In the genomic region with DNA sequence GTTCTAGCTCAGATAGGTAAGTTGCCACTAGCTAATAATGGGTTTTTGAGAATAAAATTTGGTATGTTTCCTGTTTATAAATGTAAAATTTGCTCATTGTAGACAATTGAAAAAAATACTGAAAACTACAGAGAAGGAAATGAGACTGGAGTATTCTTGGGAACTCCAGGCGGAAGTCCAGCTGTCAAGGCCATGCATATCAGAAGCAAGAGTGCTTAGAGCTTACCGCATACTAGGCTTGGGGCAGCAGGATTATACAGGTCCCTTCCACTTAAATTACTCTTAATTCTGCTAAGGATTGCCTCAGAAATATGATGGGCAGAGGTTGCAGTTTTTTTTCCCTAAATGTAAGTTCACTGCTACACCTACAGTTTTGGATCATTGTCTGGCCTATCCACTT, we compare ENCODE assay signal across 8 cellular contexts.
"Had no signal": no experiment of that assay in that cellular context is flagged by ENCODE, and none has a peak within 500 bp of the region (broad histone marks: within the 10 kb centered on the region; RNA-seq: fewer than 3 reads in every experiment).

No MANE protein-coding gene starts in this region.

- DNase-seq: GM23248, GOT3, H7, HFFc6, IMR-90 had no signal

- H3K4me3 Mint-ChIP-seq: HFFc6 had no signal

- H3K9ac ChIP-seq: GM23248 had no signal

- H3K27ac ChIP-seq: GM23248, HL-60 had no signal

- H3K36me3 ChIP-seq: HAP-1 had no signal

- H3K4me3 ChIP-seq: GM23248, HAP-1 had no signal

- H3K9me3 Mint-ChIP-seq: HFFc6 had no signal

- H2AFZ ChIP-seq: GM23248 had no signal

- H3K9me3 ChIP-seq: HAP-1 had no signal

- ATAC-seq: HCT116 had no signal
